26 cellular contexts compared by ENCODE assay signal in the genomic region with DNA sequence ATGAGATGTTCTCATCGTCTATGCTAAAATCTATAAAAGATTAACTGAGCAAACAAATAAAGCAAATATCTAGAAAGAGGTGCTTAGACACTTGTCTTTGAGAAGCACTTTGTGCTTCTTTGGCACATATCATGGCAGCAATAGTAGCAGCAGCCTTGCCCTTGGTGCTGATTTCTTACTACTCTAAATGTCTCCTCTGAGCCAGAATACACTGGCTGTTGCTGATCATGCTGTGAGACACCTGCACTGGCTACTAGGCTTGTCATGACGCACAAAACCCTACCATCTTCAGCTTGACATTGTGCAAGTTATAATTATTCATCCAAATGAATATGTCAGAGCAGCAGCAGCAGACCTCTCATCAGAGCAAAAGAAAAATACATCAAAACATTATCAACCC. TPM values are rescaled to one million over a fixed set of nuclear protein-coding genes. Genes with fewer than 3 reads are reported as not detected.
DNase-seq lines count a peak whose midpoint lies in the region; ATAC-seq, FAIRE-seq and TF ChIP-seq lines count a peak whose summit lies in the region.
"Had no signal": no experiment of that assay in that cellular context is flagged by ENCODE, and none has a peak within 500 bp of the region (broad histone marks: within the 10 kb centered on the region; RNA-seq: fewer than 3 reads in every experiment).

No MANE protein-coding gene starts in this region.

- H3K36me3 ChIP-seq in bronchial epithelial cell (ENCODE audit: control insufficient read depth, insufficient read depth, low read length): no peaks in the 10 kb centered on the region
- H3K36me3 ChIP-seq: HAP-1 had no signal

- TF ChIP-seq EP300 in A549 (IDR thresholded peaks at IDR 0.05): no peak

- TF ChIP-seq RAD21 in A549 (conservative IDR thresholded peaks at IDR 0.05 in 1 of 2, IDR thresholded peaks at IDR 0.05 in 1 of 2): no peak

- no peak for TF ChIP-seq CTCF in A549 (IDR thresholded peaks at IDR 0.05)
- TF ChIP-seq CTCF in bronchial epithelial cell (IDR thresholded peaks at IDR 0.05; ENCODE audit: insufficient read depth, low read length, severe bottlenecking): no peak

- DNase-seq in A549 (ENCODE audit: low read depth in 1 of 2, low spot score in 1 of 2) (no peak), LHCN-M2 (ENCODE audit: low read depth) (peak; percentile 4), NCI-H446 treated with DMSO at 0.1 percent for 48 hours (lab: John Stamatoyannopoulos, UW) (peak; percentile 22), bronchial epithelial cell (ENCODE audit: low read depth) (peak; percentile 5), kidney tubule cell (ENCODE audit: low spot score) (no peak), inferior parietal cortex (ENCODE audit: extremely low spot score) (no peak)
- DNase-seq: ACHN; activated CD4-positive, alpha-beta T cell treated with anti-CD3 and anti-CD28 coated beads for 36 hours; activated CD8-positive, alpha-beta memory T cell treated with anti-CD3 and anti-CD28 coated beads for 24 hours; activated naive CD4-positive, alpha-beta T cell; activated T-cell treated with anti-CD3 and anti-CD28 coated beads, Interleukin-2, amount 50 U/mL, for 4 hours; amniotic stem cell; left colon; midbrain; NCI-H1694 treated with DMSO at 0.1 percent for 48 hours; NCI-H82; SJCRH30; stimulated activated CD8-positive, alpha-beta memory T cell treated with anti-CD3 and anti-CD28 coated beads, Interleukin-4, amount 100 ng/mL, for 48 hours; upper lobe of left lung had no signal

- H3K4me2 ChIP-seq in A549: no peak overlapping the region
- H3K4me2 ChIP-seq: BLaER1 had no signal

- FAIRE-seq in A549 (lab: Jason Lieb, UNC) (no peak), bronchial epithelial cell (lab: Jason Lieb, UNC) (no peak)
- FAIRE-seq: K562 had no signal

- no peaks in the 10 kb centered on the region for H3K27me3 ChIP-seq in bronchial epithelial cell (ENCODE audit: control insufficient read depth, insufficient read depth, low read length)
- H3K27me3 ChIP-seq: BLaER1, SJCRH30, upper lobe of left lung had no signal

- peaks cover 7% of the 10 kb centered on the region; the same call in 1 of the 3 replicates for H3K4me1 ChIP-seq in A549
- H3K4me1 ChIP-seq: BLaER1, HAP-1, parathyroid adenoma, SJCRH30, upper lobe of left lung had no signal

- H3K4me3 ChIP-seq in A549: no peak overlapping the region
- no peak overlapping the region for H3K4me3 ChIP-seq in bronchial epithelial cell (ENCODE audit: low read depth, low read length)
- H3K4me3 ChIP-seq: BLaER1, HAP-1, K562, SJCRH30, upper lobe of left lung had no signal

- POLR2A ChIA-PET in A549 (lab: Yijun Ruan, JAX): no interaction called here

- ATAC-seq in A549: peak; percentile 30 to 43; a peak in 2 of 6 replicates
- no peak for ATAC-seq in GM21576 (IDR thresholded peaks at IDR 0.05; ENCODE audit: unreplicated experiment)
- no peak for ATAC-seq in HG03108 (IDR thresholded peaks at IDR 0.05; ENCODE audit: unreplicated experiment)
- ATAC-seq: activated CD4-positive, alpha-beta T cell treated with anti-CD3 and anti-CD28 coated beads for 36 hours; activated T-cell treated with anti-CD3 and anti-CD28 coated beads, Interleukin-2, amount 50 U/mL, for 4 hours; K562; left colon; sciatic nerve had no signal

- TF ChIP-seq POLR2A in A549 (IDR thresholded peaks at IDR 0.05; ENCODE audit: low read length): no peak

- no peak overlapping the region for H3K27ac ChIP-seq in A549
- H3K27ac ChIP-seq: BLaER1, parathyroid adenoma, SJCRH30, upper lobe of left lung had no signal

- CTCF ChIA-PET in A549 (lab: Yijun Ruan, JAX): no interaction called here

- 68% methylated on average over 2 of the region's 2 CpGs for WGBS in A549 (ENCODE audit: missing lambda C conversion rate)

- no peaks in the 10 kb centered on the region for H3K9me3 ChIP-seq in A549
- H3K9me3 ChIP-seq: BLaER1, HAP-1, SJCRH30, upper lobe of left lung had no signal

TF ChIP-seq in A549, 52 proteins besides CTCF, POLR2A, EP300 and RAD21:
- TF ChIP-seq JUN (IDR thresholded peaks at IDR 0.05): no peak
- TF ChIP-seq, protein P1, sequence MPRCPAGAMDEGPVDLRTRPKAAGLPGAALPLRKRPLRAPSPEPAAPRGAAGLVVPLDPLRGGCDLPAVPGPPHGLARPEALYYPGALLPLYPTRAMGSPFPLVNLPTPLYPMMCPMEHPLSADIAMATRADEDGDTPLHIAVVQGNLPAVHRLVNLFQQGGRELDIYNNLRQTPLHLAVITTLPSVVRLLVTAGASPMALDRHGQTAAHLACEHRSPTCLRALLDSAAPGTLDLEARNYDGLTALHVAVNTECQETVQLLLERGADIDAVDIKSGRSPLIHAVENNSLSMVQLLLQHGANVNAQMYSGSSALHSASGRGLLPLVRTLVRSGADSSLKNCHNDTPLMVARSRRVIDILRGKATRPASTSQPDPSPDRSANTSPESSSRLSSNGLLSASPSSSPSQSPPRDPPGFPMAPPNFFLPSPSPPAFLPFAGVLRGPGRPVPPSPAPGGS (IDR thresholded peaks at IDR 0.05): no peak
- no peak for TF ChIP-seq FOSL2 (IDR thresholded peaks at IDR 0.05)
- no peak for TF ChIP-seq FOSL2 (CRISPR knock-in tag; IDR thresholded peaks at IDR 0.05)
- no peak for TF ChIP-seq EHMT2 (IDR thresholded peaks at IDR 0.05; ENCODE audit: low read depth)
- no peak for TF ChIP-seq CEBPB (IDR thresholded peaks at IDR 0.05)
- TF ChIP-seq, protein P2, sequence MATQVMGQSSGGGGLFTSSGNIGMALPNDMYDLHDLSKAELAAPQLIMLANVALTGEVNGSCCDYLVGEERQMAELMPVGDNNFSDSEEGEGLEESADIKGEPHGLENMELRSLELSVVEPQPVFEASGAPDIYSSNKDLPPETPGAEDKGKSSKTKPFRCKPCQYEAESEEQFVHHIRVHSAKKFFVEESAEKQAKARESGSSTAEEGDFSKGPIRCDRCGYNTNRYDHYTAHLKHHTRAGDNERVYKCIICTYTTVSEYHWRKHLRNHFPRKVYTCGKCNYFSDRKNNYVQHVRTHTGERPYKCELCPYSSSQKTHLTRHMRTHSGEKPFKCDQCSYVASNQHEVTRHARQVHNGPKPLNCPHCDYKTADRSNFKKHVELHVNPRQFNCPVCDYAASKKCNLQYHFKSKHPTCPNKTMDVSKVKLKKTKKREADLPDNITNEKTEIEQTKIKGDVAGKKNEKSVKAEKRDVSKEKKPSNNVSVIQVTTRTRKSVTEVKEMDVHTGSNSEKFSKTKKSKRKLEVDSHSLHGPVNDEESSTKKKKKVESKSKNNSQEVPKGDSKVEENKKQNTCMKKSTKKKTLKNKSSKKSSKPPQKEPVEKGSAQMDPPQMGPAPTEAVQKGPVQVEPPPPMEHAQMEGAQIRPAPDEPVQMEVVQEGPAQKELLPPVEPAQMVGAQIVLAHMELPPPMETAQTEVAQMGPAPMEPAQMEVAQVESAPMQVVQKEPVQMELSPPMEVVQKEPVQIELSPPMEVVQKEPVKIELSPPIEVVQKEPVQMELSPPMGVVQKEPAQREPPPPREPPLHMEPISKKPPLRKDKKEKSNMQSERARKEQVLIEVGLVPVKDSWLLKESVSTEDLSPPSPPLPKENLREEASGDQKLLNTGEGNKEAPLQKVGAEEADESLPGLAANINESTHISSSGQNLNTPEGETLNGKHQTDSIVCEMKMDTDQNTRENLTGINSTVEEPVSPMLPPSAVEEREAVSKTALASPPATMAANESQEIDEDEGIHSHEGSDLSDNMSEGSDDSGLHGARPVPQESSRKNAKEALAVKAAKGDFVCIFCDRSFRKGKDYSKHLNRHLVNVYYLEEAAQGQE (IDR thresholded peaks at IDR 0.05): peak; percentile 58

RNA-seq across cellular contexts. Expression of a gene that starts 46.7 kb away (rescaled TPM):
- 50.5 and 68.8 TPM in 2 replicates for polyA plus RNA-seq in A549 (2011; rRNA removed)
- polyA plus RNA-seq in A549 (2012; cell fraction: cytosol; rRNA removed): 23.6 and 24.8 TPM in 2 replicates
- polyA plus RNA-seq in A549 (2012; cell fraction: nucleus; rRNA removed): 14.1 and 28.7 TPM in 2 replicates
- polyA plus RNA-seq in A549 (2017; fragmentation: RNase III; extraction: RNeasy Plus Mini Kit Qiagen cat#74134 plus additional on column Dnase treatment): 33.8 to 34.4 TPM (median 34.1 TPM) in 3 replicates
- 24.0 and 26.7 TPM in 2 replicates for polyA minus RNA-seq in A549 (2011; rRNA and poly(A)+ RNA removed)
- total RNA-seq in LHCN-M2 (2014; rRNA removed): 21.6 and 22.3 TPM in 2 replicates
- polyA plus RNA-seq in LHCN-M2 (2012): 5.3 TPM
- total RNA-seq in bronchial epithelial cell: 10.8 and 14.6 TPM in 2 replicates

Comparison
In these comparisons a context has a peak if more than half of its experiments do, and no peak if none do; other contexts are left out.
1. ATAC-seq: peak in A549 (2 of 2); none in GM21576 (single experiment) and HG03108 (single experiment).
2. DNase-seq: peak in LHCN-M2 (single experiment), NCI-H446 treated with DMSO at 0.1 percent for 48 hours (single experiment) and bronchial epithelial cell (single experiment); none in A549 (0 of 2), kidney tubule cell (single experiment) and inferior parietal cortex (single experiment).